In genomic region chr16:22683730-22684280, GRCh38 we compare ENCODE assay signal across 15 cellular contexts.
"Had no signal": no experiment of that assay in that cellular context is flagged by ENCODE, and none has a peak within 500 bp of the region (broad histone marks: within the 10 kb centered on the region; RNA-seq: fewer than 3 reads in every experiment).

No MANE protein-coding gene starts in this region.

- H3K36me3 Mint-ChIP-seq: memory B cell; natural killer cell treated with Interleukin-12 subunit alpha and Interleukin-12 subunit beta and Interleukin-15 and Interleukin-18, amount 100 ng/mL, for 72 hours had no signal

- H3K4me3 Mint-ChIP-seq: activated CD4-positive, alpha-beta memory T cell treated with anti-CD3 and anti-CD28 coated beads, Interleukin-2, amount 10 ng/mL, durations not matched to agents 7 days and 5 days; activated naive CD8-positive, alpha-beta T cell; memory B cell; natural killer cell treated with Interleukin-12 subunit alpha and Interleukin-12 subunit beta and Interleukin-15 and Interleukin-18, amount 100 ng/mL, for 72 hours; stimulated activated naive CD8-positive, alpha-beta T cell treated with anti-CD3 and anti-CD28 coated beads, Interleukin-15, Interleukin-2, amounts not matched to agents 100 ng/mL and 50 ng/mL, for 24 hours had no signal

- H3K36me3 ChIP-seq: breast epithelium, heart left ventricle, upper lobe of left lung had no signal

- ATAC-seq: natural killer cell treated with Interleukin-12 subunit alpha and Interleukin-12 subunit beta and Interleukin-15 and Interleukin-18, amount 100 ng/mL, for 72 hours had no signal

- H3K4me3 ChIP-seq: breast epithelium, dorsolateral prefrontal cortex, heart left ventricle, upper lobe of left lung had no signal

- H3K9me3 Mint-ChIP-seq: activated CD4-positive, alpha-beta memory T cell treated with anti-CD3 and anti-CD28 coated beads, Interleukin-2, amount 10 ng/mL, durations not matched to agents 7 days and 5 days; natural killer cell treated with Interleukin-12 subunit alpha and Interleukin-12 subunit beta and Interleukin-15 and Interleukin-18, amount 100 ng/mL, for 72 hours had no signal

- H3K27me3 Mint-ChIP-seq: activated CD4-positive, alpha-beta memory T cell treated with anti-CD3 and anti-CD28 coated beads, Interleukin-2, amount 10 ng/mL, durations not matched to agents 7 days and 5 days had no signal

- H3K27me3 ChIP-seq: upper lobe of left lung had no signal

- H3K27ac Mint-ChIP-seq: activated CD4-positive, alpha-beta memory T cell treated with anti-CD3 and anti-CD28 coated beads, Interleukin-2, amount 10 ng/mL, durations not matched to agents 7 days and 5 days; activated naive CD8-positive, alpha-beta T cell; memory B cell; natural killer cell treated with Interleukin-12 subunit alpha and Interleukin-12 subunit beta and Interleukin-15 and Interleukin-18, amount 100 ng/mL, for 72 hours; stimulated activated naive CD8-positive, alpha-beta T cell treated with anti-CD3 and anti-CD28 coated beads, Interleukin-15, Interleukin-2, amounts not matched to agents 100 ng/mL and 50 ng/mL, for 24 hours had no signal

- DNase-seq: activated CD4-positive, alpha-beta memory T cell treated with anti-CD3 and anti-CD28 coated beads, Interleukin-2, amount 10 ng/mL, durations not matched to agents 7 days and 5 days; activated CD4-positive, alpha-beta T cell treated with anti-CD3 and anti-CD28 coated beads for 1 hour; activated gamma-delta T cell; activated T-cell treated with anti-CD3 and anti-CD28 coated beads, Interleukin-2, amount 50 U/mL, for 48 hours; anterior cingulate cortex; dorsolateral prefrontal cortex; heart left ventricle; stimulated activated CD4-positive, alpha-beta T cell treated with anti-CD3 and anti-CD28 coated beads, Interleukin-2, amount 100 ng/mL, for 48 hours; SW 1271; upper lobe of left lung had no signal

- H3K4me1 ChIP-seq: breast epithelium had no signal
